ENCODE assay signal across 22 cellular contexts in genomic region chr15:36372968-36373367, GRCh38.
A peak's percentile ranks its signal among the peaks of the same experiment; 100 is the strongest.
DNase-seq lines count a peak whose midpoint lies in the region; ATAC-seq, FAIRE-seq and TF ChIP-seq lines count a peak whose summit lies in the region.
"Had no signal": no experiment of that assay in that cellular context is flagged by ENCODE, and none has a peak within 500 bp of the region (broad histone marks: within the 10 kb centered on the region; RNA-seq: fewer than 3 reads in every experiment).

No MANE protein-coding gene starts in this region.

- DNase-seq in PC-9, result no peak
- no peak for DNase-seq in K562 (ENCODE audit: extremely low read depth in 1 of 4, low spot score in 3 of 4)
- no peak for DNase-seq in progenitor cell of endocrine pancreas (ENCODE audit: low spot score, unreplicated experiment)
- DNase-seq in activated naive CD8-positive, alpha-beta T cell treated with anti-CD3 and anti-CD28 coated beads for 36 hours, result no peak
- DNase-seq: ACHN; AML-193; BE2C; CD4-positive, alpha-beta T cell; CD8-positive, alpha-beta memory T cell; DMS 273 treated with DMSO at 0.1 percent for 48 hours; DMS53; DMS79 treated with DMSO at 0.1 percent for 48 hours; GM23248; H9; HFFc6 had no signal

- H3K4me3 ChIP-seq in PC-9 (no peak overlapping the region), K562 (no peak overlapping the region)
- H3K4me3 ChIP-seq: BLaER1 treated with 17β-estradiol and CSF1 and Interleukin-3, amounts not matched to agents 10 nM and 100 nM; GM23248 had no signal

- H3K27ac ChIP-seq in PC-9, result peak overlapping the region; percentile 94
- H3K27ac ChIP-seq in K562 (ENCODE audit: extremely low read depth, low read depth, low read length), result no peak overlapping the region
- H3K27ac ChIP-seq: BLaER1 treated with 17β-estradiol and CSF1 and Interleukin-3, amounts not matched to agents 10 nM and 100 nM; GM23248 had no signal

- no peak overlapping the region for H3K27ac Mint-ChIP-seq in progenitor cell of endocrine pancreas
- H3K27ac Mint-ChIP-seq in activated naive CD8-positive, alpha-beta T cell treated with anti-CD3 and anti-CD28 coated beads for 36 hours, result no peak overlapping the region
- H3K27ac Mint-ChIP-seq: CD14-positive monocyte; CD4-positive, alpha-beta T cell; CD8-positive, alpha-beta memory T cell; H9 had no signal

- no peak for TF ChIP-seq RAD21 in K562 (CRISPR knock-in tag; conservative IDR thresholded peaks at IDR 0.05 in 1 of 2, IDR thresholded peaks at IDR 0.05 in 1 of 2)

- no peaks in the 10 kb centered on the region for H3K9me2 ChIP-seq in PC-9 (ENCODE audit: insufficient read depth)

- no peak for TF ChIP-seq POLR2A in K562 (conservative IDR thresholded peaks at IDR 0.05)

- H3K4me2 ChIP-seq in PC-9, result peak overlapping the region; percentile 53
- no peak overlapping the region for H3K4me2 ChIP-seq in K562 (ENCODE audit: insufficient read depth, low read length)
- H3K4me2 ChIP-seq: BLaER1 treated with 17β-estradiol and CSF1 and Interleukin-3, amounts not matched to agents 10 nM and 100 nM had no signal

- H3K27me3 ChIP-seq in PC-9 (ENCODE audit: insufficient read depth, low read depth), result no peaks in the 10 kb centered on the region
- no peaks in the 10 kb centered on the region for H3K27me3 ChIP-seq in K562 (ENCODE audit: control insufficient read depth in 2 of 2, insufficient read depth in 2 of 2, low read length in 2 of 2)
- H3K27me3 ChIP-seq: BE2C; BLaER1 treated with 17β-estradiol and CSF1 and Interleukin-3, amounts not matched to agents 10 nM and 100 nM had no signal

- H3K79me2 ChIP-seq in PC-9 (ENCODE audit: low read depth) (no peaks in the 10 kb centered on the region), K562 (ENCODE audit: control insufficient read depth, insufficient read depth, low read length) (no peaks in the 10 kb centered on the region)

- H3K9me3 ChIP-seq in PC-9 (ENCODE audit: insufficient read depth, low read depth) (peaks cover 5% of the 10 kb centered on the region; the same call in 1 of the 2 replicates), K562 (replicated peaks; ENCODE audit: control insufficient read depth, insufficient read depth, low read depth, low read length) (no peaks in the 10 kb centered on the region)
- H3K9me3 ChIP-seq: BE2C; BLaER1 treated with 17β-estradiol and CSF1 and Interleukin-3, amounts not matched to agents 10 nM and 100 nM had no signal

- 70% methylated on average over 2 of the region's 2 CpGs for WGBS in K562 (ENCODE audit: insufficient coverage, low coverage, missing lambda C conversion rate)

- BruUV-seq in PC-9 (replicated peaks; lab: Mats Ljungman, UMichigan) (no TSS peak), K562 (replicated peaks; lab: Mats Ljungman, UMichigan) (no TSS peak)

- H3K36me3 ChIP-seq in PC-9 (ENCODE audit: low read depth) (no peaks in the 10 kb centered on the region), K562 (ENCODE audit: control insufficient read depth, insufficient read depth, low read length) (no peaks in the 10 kb centered on the region)
- H3K36me3 ChIP-seq: BE2C; BLaER1 treated with 17β-estradiol and CSF1 and Interleukin-3, amounts not matched to agents 10 nM and 100 nM had no signal

- no peak for TF ChIP-seq EP300 in K562 (IDR thresholded peaks at IDR 0.05; ENCODE audit: low read length)

- no peaks in the 10 kb centered on the region for H3K36me3 Mint-ChIP-seq in progenitor cell of endocrine pancreas (ENCODE audit: insufficient read depth)
- H3K36me3 Mint-ChIP-seq in activated naive CD8-positive, alpha-beta T cell treated with anti-CD3 and anti-CD28 coated beads for 36 hours, result no peaks in the 10 kb centered on the region
- H3K36me3 Mint-ChIP-seq: CD14-positive monocyte; CD8-positive, alpha-beta memory T cell had no signal

- in situ Hi-C loops in K562 (cut with MboI), result no loop called here

- no peak overlapping the region for H3K9ac ChIP-seq in K562 (ENCODE audit: insufficient read depth in 1 of 2, low read depth in 2 of 2, low read length in 2 of 2)
- H3K9ac ChIP-seq: BLaER1 treated with 17β-estradiol and CSF1 and Interleukin-3, amounts not matched to agents 10 nM and 100 nM; GM23248 had no signal

- H3K9me1 ChIP-seq in K562 (ENCODE audit: control insufficient read depth, insufficient read depth, low read length), result no peaks in the 10 kb centered on the region

- TF ChIP-seq CTCF in PC-9 (conservative IDR thresholded peaks at IDR 0.05) (no peak), K562 (IDR thresholded peaks at IDR 0.05 in 2 of 3, conservative IDR thresholded peaks at IDR 0.05 in 1 of 3; ENCODE audit: insufficient read depth in 2 of 3, low read depth in 1 of 3, low read length in 3 of 3) (no peak), progenitor cell of endocrine pancreas (IDR thresholded peaks at IDR 0.05; ENCODE audit: unreplicated experiment) (no peak)

- intact Hi-C loops in PC-9 (cut with micrococcal nuclease; ENCODE audit: unreplicated experiment) (loop anchor here (1.0 to 10.0 kb wide), 6 partner anchors 19 to 732 kb away; partner anchors contain the start of gene MEIS2), K562 (cut with micrococcal nuclease) (no loop called here)

- FAIRE-seq in G401.6 (lab: Jason Lieb, UNC), result peak; percentile 74
- no peak for FAIRE-seq in K562 (lab: Jason Lieb, UNC)
- FAIRE-seq: D721Med, GM12892, H1 had no signal

- H3K27me3 Mint-ChIP-seq in progenitor cell of endocrine pancreas, result no peaks in the 10 kb centered on the region
- peaks cover 4% of the 10 kb centered on the region for H3K27me3 Mint-ChIP-seq in activated naive CD8-positive, alpha-beta T cell treated with anti-CD3 and anti-CD28 coated beads for 36 hours
- H3K27me3 Mint-ChIP-seq: CD4-positive, alpha-beta T cell; CD8-positive, alpha-beta memory T cell had no signal

- POLR2A ChIA-PET in PC-9 (lab: Charles Lee; ENCODE audit: unreplicated experiment) (no interaction called here), K562 (lab: Yijun Ruan, JAX) (interaction anchor here (1.6 kb wide), 1 partner anchor 9 kb away, joined by 3 read pairs; no protein-coding TSS in a partner anchor)

- CTCF ChIA-PET in PC-9 (lab: Charles Lee), result interaction anchor here (0.7 kb wide), 1 partner anchor 199 kb away, joined by 5 read pairs; no protein-coding TSS in a partner anchor
- CTCF ChIA-PET in K562 (lab: Yijun Ruan, JAX; ENCODE audit: low intra/inter-chr PET ratio), result no interaction called here

- H3K9me3 Mint-ChIP-seq in progenitor cell of endocrine pancreas (ENCODE audit: low read depth), result peaks cover 4% of the 10 kb centered on the region
- no peaks in the 10 kb centered on the region for H3K9me3 Mint-ChIP-seq in activated naive CD8-positive, alpha-beta T cell treated with anti-CD3 and anti-CD28 coated beads for 36 hours
- H3K9me3 Mint-ChIP-seq: CD4-positive, alpha-beta T cell; H9; HFFc6 had no signal

- ATAC-seq in K562 (no peak), HG03378 (IDR thresholded peaks at IDR 0.05; ENCODE audit: unreplicated experiment) (no peak)

- H3K4me1 ChIP-seq in PC-9 (replicated peaks; ENCODE audit: insufficient read depth) (peaks cover 66% of the 10 kb centered on the region), K562 (replicated peaks in 1 of 2; ENCODE audit: control insufficient read depth in 2 of 2, insufficient read depth in 2 of 2, low read length in 2 of 2) (no peaks in the 10 kb centered on the region; a peak in 1 of 5 replicates)
- H3K4me1 ChIP-seq: BE2C; BLaER1 treated with 17β-estradiol and CSF1 and Interleukin-3, amounts not matched to agents 10 nM and 100 nM had no signal

- H4K20me1 ChIP-seq in PC-9 (ENCODE audit: insufficient read depth) (no peaks in the 10 kb centered on the region), K562 (replicated peaks; ENCODE audit: control insufficient read depth, insufficient read depth, low read length) (no peaks in the 10 kb centered on the region)
- H4K20me1 ChIP-seq: BLaER1 treated with 17β-estradiol and CSF1 and Interleukin-3, amounts not matched to agents 10 nM and 100 nM had no signal

- H2AFZ ChIP-seq in PC-9, result 0 out of 2 replicates have a peak overlapping the region, but pooled peaks have one; percentile 39
- no peak overlapping the region for H2AFZ ChIP-seq in K562 (ENCODE audit: low read depth, low read length)
- H2AFZ ChIP-seq: GM23248 had no signal

- peaks cover 32% of the 10 kb centered on the region for H3F3A ChIP-seq in PC-9 (ENCODE audit: insufficient read depth, low read depth)

- H3K4me1 Mint-ChIP-seq in progenitor cell of endocrine pancreas (ENCODE audit: low read depth), result peaks cover 20% of the 10 kb centered on the region
- H3K4me1 Mint-ChIP-seq in activated naive CD8-positive, alpha-beta T cell treated with anti-CD3 and anti-CD28 coated beads for 36 hours, result no peaks in the 10 kb centered on the region
- H3K4me1 Mint-ChIP-seq: CD14-positive monocyte; CD8-positive, alpha-beta memory T cell had no signal

- no peak overlapping the region for H3K4me3 Mint-ChIP-seq in progenitor cell of endocrine pancreas (ENCODE audit: low read depth)
- H3K4me3 Mint-ChIP-seq in activated naive CD8-positive, alpha-beta T cell treated with anti-CD3 and anti-CD28 coated beads for 36 hours, result no peak overlapping the region
- H3K4me3 Mint-ChIP-seq: CD14-positive monocyte; CD4-positive, alpha-beta T cell; CD8-positive, alpha-beta memory T cell; H9 had no signal

TF ChIP-seq in K562, 482 proteins besides CTCF, POLR2A, EP300 and RAD21 (continues in another document):
- peak; percentile 23; the same call in 1 of the 2 replicates for TF ChIP-seq MAFG (tag; conservative IDR thresholded peaks at IDR 0.05)
